Comparison of ENCODE assay signal across 1 cellular context in the genomic region with DNA sequence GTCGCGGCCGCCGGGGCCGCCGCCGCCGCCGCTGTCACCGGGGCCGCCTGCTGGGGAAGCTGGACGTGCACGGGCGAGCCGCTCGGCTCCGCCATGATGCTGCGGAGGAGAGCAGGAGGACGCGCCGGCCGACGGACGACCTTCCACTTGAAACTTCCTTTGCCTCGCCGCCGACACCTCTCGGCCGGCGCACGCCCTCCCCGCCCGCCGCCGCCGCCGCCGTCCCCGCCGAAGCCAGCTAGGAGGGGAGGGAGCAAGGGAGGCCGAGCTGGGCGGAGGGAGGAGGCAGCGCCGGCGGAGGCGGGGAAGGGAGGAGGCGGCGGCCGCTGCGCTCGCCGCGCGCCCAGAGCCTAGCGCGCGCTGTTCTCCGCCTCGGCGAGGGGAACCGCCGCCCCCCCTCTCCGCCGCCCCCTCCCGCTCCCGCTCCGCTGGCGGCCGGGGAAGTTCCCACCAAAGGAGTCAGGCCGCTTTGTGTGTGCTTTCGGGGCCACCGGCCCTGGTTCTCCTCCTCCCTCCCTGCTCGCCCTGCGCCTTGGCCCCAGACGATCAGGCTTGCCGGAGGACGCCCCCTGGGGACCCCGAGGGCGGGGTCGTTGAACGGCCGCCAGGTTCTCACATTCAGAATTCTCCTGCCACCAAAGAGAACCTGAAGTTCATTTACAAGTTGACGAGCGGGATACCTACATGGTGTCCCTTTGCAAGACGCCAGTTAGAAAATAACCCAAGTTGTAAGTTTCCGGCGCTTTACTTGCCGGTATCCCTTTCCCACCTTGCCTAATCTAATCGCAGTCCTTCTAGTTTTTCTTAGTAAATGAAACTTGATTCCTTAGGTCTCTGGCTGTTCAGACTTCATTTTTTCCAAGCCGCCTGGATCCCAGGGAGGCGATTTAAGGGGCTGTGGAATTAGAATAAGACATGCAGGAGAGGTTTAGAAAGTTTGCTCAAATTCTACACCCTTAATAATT.
A peak's percentile ranks its signal among the peaks of the same experiment; 100 is the strongest.
TF ChIP-seq lines count a peak whose summit lies in the region.

TSS of gene STK39 (minus strand) at position 255 of the 965 bp plus-strand sequence. CDS start at position 95, 160 bp downstream.

TF ChIP-seq in K562, 482 proteins besides CTCF, POLR2A, EP300 and RAD21 (continued from another document and continues in another):
- TF ChIP-seq, protein P1, sequence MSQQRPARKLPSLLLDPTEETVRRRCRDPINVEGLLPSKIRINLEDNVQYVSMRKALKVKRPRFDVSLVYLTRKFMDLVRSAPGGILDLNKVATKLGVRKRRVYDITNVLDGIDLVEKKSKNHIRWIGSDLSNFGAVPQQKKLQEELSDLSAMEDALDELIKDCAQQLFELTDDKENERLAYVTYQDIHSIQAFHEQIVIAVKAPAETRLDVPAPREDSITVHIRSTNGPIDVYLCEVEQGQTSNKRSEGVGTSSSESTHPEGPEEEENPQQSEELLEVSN (IDR thresholded peaks at IDR 0.05; ENCODE audit: borderline replicate concordance in 1 of 2, extremely low read depth in 1 of 2, insufficient read depth in 1 of 2, insufficient read length in 1 of 2, low read depth in 1 of 2, low read length in 1 of 2, poor library complexity in 1 of 2, severe bottlenecking in 1 of 2): peak in 1 of 2 experiments; percentile 70
- TF ChIP-seq SRF (CRISPR knock-in tag; IDR thresholded peaks at IDR 0.05) (no peak), ZNF134 (CRISPR knock-in tag; conservative IDR thresholded peaks at IDR 0.05) (no peak), POLR2G (IDR thresholded peaks at IDR 0.05; ENCODE audit: low read depth, low read length) (peak; percentile 18; the same call in 1 of the 2 replicates), SAFB (IDR thresholded peaks at IDR 0.05; ENCODE audit: borderline replicate concordance, low read depth, low read length) (no peak), TOE1 (IDR thresholded peaks at IDR 0.05; ENCODE audit: borderline replicate concordance) (no peak), TOE1 (CRISPR knock-in tag; IDR thresholded peaks at IDR 0.05; ENCODE audit: borderline replicate concordance, low read depth) (no peak), UBTF (IDR thresholded peaks at IDR 0.05; ENCODE audit: borderline replicate concordance in 1 of 2, low read depth in 2 of 2, low read length in 2 of 2) (peak; percentile 83 to 85; a peak in 3 of 4 replicates), CTBP1 (IDR thresholded peaks at IDR 0.05; ENCODE audit: borderline replicate concordance) (peak; percentile 72; the same call in 1 of the 2 replicates), ZBTB7A (IDR thresholded peaks at IDR 0.05; ENCODE audit: borderline replicate concordance, control insufficient read depth, low read depth, low read length) (peak; percentile 62; the same call in 1 of the 2 replicates), GABPA (tag; conservative IDR thresholded peaks at IDR 0.05; ENCODE audit: low read depth) (0 out of 2 replicates have a peak, but pooled peaks have one; percentile 33), MAZ (CRISPR knock-in tag; conservative IDR thresholded peaks at IDR 0.05 in 1 of 2, IDR thresholded peaks at IDR 0.05 in 1 of 2) (peak; percentile 15 to 81; a peak in 3 of 4 replicates), ZNF583 (CRISPR knock-in tag; IDR thresholded peaks at IDR 0.05) (0 out of 2 replicates have a peak, but pooled peaks have one; percentile 13), ZNF639 (CRISPR knock-in tag; conservative IDR thresholded peaks at IDR 0.05 in 1 of 2, IDR thresholded peaks at IDR 0.05 in 1 of 2) (0 out of 4 replicates have a peak, but pooled peaks of 1 of the 2 experiments have one; percentile 4), E2F3 (CRISPR knock-in tag; IDR thresholded peaks at IDR 0.05) (0 out of 2 replicates have a peak, but pooled peaks have one; percentile 29), MEIS2 (IDR thresholded peaks at IDR 0.05; ENCODE audit: partially characterized antibody) (no peak), YY1 (IDR thresholded peaks at IDR 0.05; ENCODE audit: borderline replicate concordance in 1 of 3, control insufficient read depth in 1 of 3, extremely low read depth in 1 of 3, insufficient read depth in 3 of 3, insufficient read length in 1 of 3, insufficient replicate concordance in 2 of 3, low read depth in 1 of 3, low read length in 2 of 3) (peak in 2 of 3 experiments; percentile 36 to 76), CHD2 (IDR thresholded peaks at IDR 0.05; ENCODE audit: low read depth, low read length) (no peak), EGR1 (conservative IDR thresholded peaks at IDR 0.05) (peak; percentile 6; the same call in 1 of the 2 replicates), HMG20A (CRISPR knock-in tag; conservative IDR thresholded peaks at IDR 0.05) (no peak), MEF2D (tag; conservative IDR thresholded peaks at IDR 0.05; ENCODE audit: low read depth) (no peak), ZNF740 (CRISPR knock-in tag; IDR thresholded peaks at IDR 0.05) (peak; percentile 54; the same call in 1 of the 2 replicates), ZNF740 (tag; IDR thresholded peaks at IDR 0.05) (no peak), CXXC5 (CRISPR knock-in tag; IDR thresholded peaks at IDR 0.05) (peak; percentile 57), STAG1 (CRISPR knock-in tag; IDR thresholded peaks at IDR 0.05; ENCODE audit: borderline replicate concordance) (no peak), TFAM (CRISPR knock-in tag; conservative IDR thresholded peaks at IDR 0.05) (no peak), HNRNPLL (IDR thresholded peaks at IDR 0.05; ENCODE audit: low read depth, low read length, poor library complexity, severe bottlenecking) (peak; percentile 51), ZNF263 (CRISPR knock-in tag; IDR thresholded peaks at IDR 0.05; ENCODE audit: borderline replicate concordance) (0 out of 2 replicates have a peak, but pooled peaks have one; percentile 4), TSC22D4 (tag; IDR thresholded peaks at IDR 0.05) (no peak), U2AF2 (optimal IDR thresholded peaks at IDR 0.05; ENCODE audit: low read depth, low read length) (no peak), HIVEP1 (CRISPR knock-in tag; IDR thresholded peaks at IDR 0.05) (no peak)
- TF ChIP-seq, protein P2, sequence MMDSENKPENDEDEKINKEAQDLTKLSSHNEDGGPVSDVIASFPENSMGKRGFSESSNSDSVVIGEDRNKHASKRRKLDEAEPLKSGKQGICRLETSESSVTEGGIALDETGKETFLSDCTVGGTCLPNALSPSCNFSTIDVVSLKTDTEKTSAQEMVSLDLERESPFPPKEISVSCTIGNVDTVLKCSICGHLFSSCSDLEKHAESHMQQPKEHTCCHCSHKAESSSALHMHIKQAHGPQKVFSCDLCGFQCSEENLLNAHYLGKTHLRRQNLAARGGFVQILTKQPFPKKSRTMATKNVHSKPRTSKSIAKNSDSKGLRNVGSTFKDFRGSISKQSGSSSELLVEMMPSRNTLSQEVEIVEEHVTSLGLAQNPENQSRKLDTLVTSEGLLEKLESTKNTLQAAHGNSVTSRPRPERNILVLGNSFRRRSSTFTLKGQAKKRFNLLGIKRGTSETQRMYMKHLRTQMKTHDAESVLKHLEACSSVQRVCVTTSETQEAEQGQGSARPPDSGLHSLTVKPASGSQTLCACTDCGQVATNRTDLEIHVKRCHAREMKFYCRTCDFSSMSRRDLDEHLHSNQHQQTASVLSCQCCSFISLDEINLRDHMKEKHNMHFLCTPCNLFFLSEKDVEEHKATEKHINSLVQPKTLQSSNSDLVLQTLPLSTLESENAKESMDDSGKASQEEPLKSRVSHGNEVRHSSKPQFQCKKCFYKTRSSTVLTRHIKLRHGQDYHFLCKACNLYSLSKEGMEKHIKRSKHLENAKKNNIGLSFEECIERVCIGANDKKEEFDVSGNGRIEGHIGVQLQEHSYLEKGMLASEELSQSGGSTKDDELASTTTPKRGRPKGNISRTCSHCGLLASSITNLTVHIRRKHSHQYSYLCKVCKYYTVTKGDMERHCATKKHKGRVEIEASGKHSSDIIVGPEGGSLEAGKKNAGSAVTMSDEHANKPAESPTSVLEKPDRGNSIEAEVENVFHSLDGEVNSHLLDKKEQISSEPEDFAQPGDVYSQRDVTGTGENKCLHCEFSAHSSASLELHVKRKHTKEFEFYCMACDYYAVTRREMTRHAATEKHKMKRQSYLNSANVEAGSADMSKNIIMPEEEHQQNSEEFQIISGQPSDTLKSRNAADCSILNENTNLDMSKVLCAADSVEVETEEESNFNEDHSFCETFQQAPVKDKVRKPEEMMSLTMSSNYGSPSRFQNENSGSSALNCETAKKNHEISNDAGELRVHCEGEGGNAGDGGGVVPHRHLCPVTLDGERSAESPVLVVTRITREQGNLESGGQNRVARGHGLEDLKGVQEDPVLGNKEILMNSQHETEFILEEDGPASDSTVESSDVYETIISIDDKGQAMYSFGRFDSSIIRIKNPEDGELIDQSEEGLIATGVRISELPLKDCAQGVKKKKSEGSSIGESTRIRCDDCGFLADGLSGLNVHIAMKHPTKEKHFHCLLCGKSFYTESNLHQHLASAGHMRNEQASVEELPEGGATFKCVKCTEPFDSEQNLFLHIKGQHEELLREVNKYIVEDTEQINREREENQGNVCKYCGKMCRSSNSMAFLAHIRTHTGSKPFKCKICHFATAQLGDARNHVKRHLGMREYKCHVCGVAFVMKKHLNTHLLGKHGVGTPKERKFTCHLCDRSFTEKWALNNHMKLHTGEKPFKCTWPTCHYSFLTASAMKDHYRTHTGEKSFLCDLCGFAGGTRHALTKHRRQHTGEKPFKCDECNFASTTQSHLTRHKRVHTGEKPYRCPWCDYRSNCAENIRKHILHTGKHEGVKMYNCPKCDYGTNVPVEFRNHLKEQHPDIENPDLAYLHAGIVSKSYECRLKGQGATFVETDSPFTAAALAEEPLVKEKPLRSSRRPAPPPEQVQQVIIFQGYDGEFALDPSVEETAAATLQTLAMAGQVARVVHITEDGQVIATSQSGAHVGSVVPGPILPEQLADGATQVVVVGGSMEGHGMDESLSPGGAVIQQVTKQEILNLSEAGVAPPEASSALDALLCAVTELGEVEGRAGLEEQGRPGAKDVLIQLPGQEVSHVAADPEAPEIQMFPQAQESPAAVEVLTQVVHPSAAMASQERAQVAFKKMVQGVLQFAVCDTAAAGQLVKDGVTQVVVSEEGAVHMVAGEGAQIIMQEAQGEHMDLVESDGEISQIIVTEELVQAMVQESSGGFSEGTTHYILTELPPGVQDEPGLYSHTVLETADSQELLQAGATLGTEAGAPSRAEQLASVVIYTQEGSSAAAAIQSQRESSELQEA (IDR thresholded peaks at IDR 0.05; ENCODE audit: low read depth): no peak
- TF ChIP-seq, protein P3, sequence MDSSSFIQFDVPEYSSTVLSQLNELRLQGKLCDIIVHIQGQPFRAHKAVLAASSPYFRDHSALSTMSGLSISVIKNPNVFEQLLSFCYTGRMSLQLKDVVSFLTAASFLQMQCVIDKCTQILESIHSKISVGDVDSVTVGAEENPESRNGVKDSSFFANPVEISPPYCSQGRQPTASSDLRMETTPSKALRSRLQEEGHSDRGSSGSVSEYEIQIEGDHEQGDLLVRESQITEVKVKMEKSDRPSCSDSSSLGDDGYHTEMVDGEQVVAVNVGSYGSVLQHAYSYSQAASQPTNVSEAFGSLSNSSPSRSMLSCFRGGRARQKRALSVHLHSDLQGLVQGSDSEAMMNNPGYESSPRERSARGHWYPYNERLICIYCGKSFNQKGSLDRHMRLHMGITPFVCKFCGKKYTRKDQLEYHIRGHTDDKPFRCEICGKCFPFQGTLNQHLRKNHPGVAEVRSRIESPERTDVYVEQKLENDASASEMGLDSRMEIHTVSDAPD (CRISPR knock-in tag; IDR thresholded peaks at IDR 0.05): no peak
- TF ChIP-seq, protein P4, sequence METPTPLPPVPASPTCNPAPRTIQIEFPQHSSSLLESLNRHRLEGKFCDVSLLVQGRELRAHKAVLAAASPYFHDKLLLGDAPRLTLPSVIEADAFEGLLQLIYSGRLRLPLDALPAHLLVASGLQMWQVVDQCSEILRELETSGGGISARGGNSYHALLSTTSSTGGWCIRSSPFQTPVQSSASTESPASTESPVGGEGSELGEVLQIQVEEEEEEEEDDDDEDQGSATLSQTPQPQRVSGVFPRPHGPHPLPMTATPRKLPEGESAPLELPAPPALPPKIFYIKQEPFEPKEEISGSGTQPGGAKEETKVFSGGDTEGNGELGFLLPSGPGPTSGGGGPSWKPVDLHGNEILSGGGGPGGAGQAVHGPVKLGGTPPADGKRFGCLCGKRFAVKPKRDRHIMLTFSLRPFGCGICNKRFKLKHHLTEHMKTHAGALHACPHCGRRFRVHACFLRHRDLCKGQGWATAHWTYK (CRISPR knock-in tag; IDR thresholded peaks at IDR 0.05): peak; percentile 45; the same call in 1 of the 2 replicates
- TF ChIP-seq, protein P5, sequence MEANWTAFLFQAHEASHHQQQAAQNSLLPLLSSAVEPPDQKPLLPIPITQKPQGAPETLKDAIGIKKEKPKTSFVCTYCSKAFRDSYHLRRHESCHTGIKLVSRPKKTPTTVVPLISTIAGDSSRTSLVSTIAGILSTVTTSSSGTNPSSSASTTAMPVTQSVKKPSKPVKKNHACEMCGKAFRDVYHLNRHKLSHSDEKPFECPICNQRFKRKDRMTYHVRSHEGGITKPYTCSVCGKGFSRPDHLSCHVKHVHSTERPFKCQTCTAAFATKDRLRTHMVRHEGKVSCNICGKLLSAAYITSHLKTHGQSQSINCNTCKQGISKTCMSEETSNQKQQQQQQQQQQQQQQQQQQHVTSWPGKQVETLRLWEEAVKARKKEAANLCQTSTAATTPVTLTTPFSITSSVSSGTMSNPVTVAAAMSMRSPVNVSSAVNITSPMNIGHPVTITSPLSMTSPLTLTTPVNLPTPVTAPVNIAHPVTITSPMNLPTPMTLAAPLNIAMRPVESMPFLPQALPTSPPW (CRISPR knock-in tag; IDR thresholded peaks at IDR 0.05): peak; percentile 70
